In the genomic region with DNA sequence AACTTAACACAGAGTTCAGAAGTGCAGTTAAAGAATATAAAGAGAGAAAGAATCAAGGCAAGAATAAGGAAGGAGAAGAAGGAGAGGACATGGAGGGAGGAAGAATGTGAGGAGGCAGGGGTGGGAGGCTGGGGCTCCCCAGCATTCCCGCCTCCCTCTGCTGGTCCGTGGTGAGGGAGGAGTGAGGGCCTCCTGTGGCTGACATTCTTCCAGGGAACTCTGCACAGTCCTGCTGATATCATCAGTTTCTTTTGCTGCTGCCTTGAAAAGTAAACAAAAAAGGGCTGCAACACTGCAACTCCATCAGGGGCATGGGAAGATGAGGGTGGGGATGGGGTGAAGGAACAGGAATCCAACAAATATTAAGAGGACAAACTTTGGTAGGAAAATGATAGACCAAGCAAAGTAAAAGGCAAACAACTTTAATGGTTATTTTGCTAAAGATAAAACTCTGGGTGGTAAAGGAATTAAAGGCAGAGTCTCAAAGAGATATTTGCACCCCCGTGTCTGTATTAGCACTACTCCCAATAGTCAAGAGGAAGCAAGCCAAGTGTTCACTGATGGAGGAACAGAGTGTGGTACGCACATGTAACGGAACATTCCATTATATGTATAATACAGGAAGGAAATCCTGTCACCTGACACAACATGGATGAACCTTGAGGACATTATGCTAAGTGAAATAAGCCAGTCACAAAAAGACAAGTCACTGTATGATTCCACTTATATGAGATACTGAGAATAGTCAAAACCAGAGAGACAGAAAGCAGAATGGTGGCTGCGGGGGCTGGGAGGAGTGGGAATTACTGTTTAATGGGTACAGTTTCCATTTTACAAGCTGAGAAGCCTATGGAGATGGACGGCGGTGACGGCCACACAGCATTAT, we compare ENCODE assay signal across 9 cellular contexts. TPM values are rescaled to one million over a fixed set of nuclear protein-coding genes. Genes with fewer than 3 reads are reported as not detected.
DNase-seq lines count a peak whose midpoint lies in the region; ATAC-seq and TF ChIP-seq lines count a peak whose summit lies in the region.
"Had no signal": no experiment of that assay in that cellular context is flagged by ENCODE, and none has a peak within 500 bp of the region (broad histone marks: within the 10 kb centered on the region; RNA-seq: fewer than 3 reads in every experiment).

No MANE protein-coding gene starts in this region.

- H3K27me3 ChIP-seq in breast epithelium: no peaks in the 10 kb centered on the region
- H3K27me3 ChIP-seq: uterus had no signal

- CTCF ChIA-PET in MCF 10A (lab: Yijun Ruan, JAX): no interaction called here

- no peaks in the 10 kb centered on the region for H3K9me3 ChIP-seq in breast epithelium
- H3K9me3 ChIP-seq in mucosa of descending colon: no peaks in the 10 kb centered on the region
- H3K9me3 ChIP-seq: uterus had no signal

- DNase-seq in MCF 10A (ENCODE audit: unreplicated experiment) (no peak), breast epithelium (ENCODE audit: low spot score in 2 of 2) (no peak), fibroblast of the conjunctiva (ENCODE audit: low read depth) (peak; percentile 6), mucosa of descending colon (no peak), NOMO-1 (lab: John Stamatoyannopoulos, UW; ENCODE audit: unreplicated experiment in 2 of 2) (no peak)
- DNase-seq in stimulated activated CD4-positive, alpha-beta T cell treated with anti-CD3 and anti-CD28 coated beads, Interleukin-4, amount 100 ng/mL, for 24 hours: peak; percentile 46
- DNase-seq: uterus had no signal

- no peaks in the 10 kb centered on the region for H3K36me3 ChIP-seq in breast epithelium
- no peaks in the 10 kb centered on the region for H3K36me3 ChIP-seq in mucosa of descending colon (ENCODE audit: low read depth)
- H3K36me3 ChIP-seq: uterus had no signal

- TSS peak; percentile 74 for BruUV-seq in MCF 10A (replicated peaks; lab: Mats Ljungman, UMichigan)

- no peak overlapping the region for H3K4me3 ChIP-seq in breast epithelium
- no peak overlapping the region for H3K4me3 ChIP-seq in mucosa of descending colon
- H3K4me3 ChIP-seq: uterus had no signal

- H3K27me3 Mint-ChIP-seq in MCF 10A (ENCODE audit: insufficient read depth, unreplicated experiment): no peaks in the 10 kb centered on the region

- H3K4me3 Mint-ChIP-seq in MCF 10A (ENCODE audit: unreplicated experiment): no peak overlapping the region

- TF ChIP-seq CTCF in MCF 10A (IDR thresholded peaks at IDR 0.05; ENCODE audit: unreplicated experiment): no peak
- no peak for TF ChIP-seq CTCF in breast epithelium (IDR thresholded peaks at IDR 0.05)
- TF ChIP-seq CTCF in VCaP (conservative IDR thresholded peaks at IDR 0.05): no peak
- TF ChIP-seq CTCF in mucosa of descending colon (IDR thresholded peaks at IDR 0.05): no peak

- H3K27ac ChIP-seq in breast epithelium: no peak overlapping the region
- H3K27ac ChIP-seq in VCaP: peak overlapping the region; percentile 96
- H3K27ac ChIP-seq: uterus had no signal

- peaks cover 34% of the 10 kb centered on the region for H3K36me3 Mint-ChIP-seq in MCF 10A (ENCODE audit: insufficient read depth, unreplicated experiment)

- H3K27ac Mint-ChIP-seq in MCF 10A (ENCODE audit: low read depth, unreplicated experiment): no peak overlapping the region

- peaks cover 14% of the 10 kb centered on the region for H3K4me1 Mint-ChIP-seq in MCF 10A (ENCODE audit: insufficient read depth, unreplicated experiment)

- no peaks in the 10 kb centered on the region for H3K9me3 Mint-ChIP-seq in MCF 10A (ENCODE audit: unreplicated experiment)

- H3K4me1 ChIP-seq in breast epithelium: no peaks in the 10 kb centered on the region
- peaks cover 10% of the 10 kb centered on the region for H3K4me1 ChIP-seq in mucosa of descending colon (ENCODE audit: low read depth)
- H3K4me1 ChIP-seq: uterus had no signal

- TF ChIP-seq POLR2A in breast epithelium (IDR thresholded peaks at IDR 0.05): no peak

- no peak for ATAC-seq in mucosa of descending colon
- ATAC-seq in GM21825 (IDR thresholded peaks at IDR 0.05; ENCODE audit: unreplicated experiment): no peak

- POLR2A ChIA-PET in MCF 10A (lab: Yijun Ruan, JAX): interaction anchor here (0.7 kb wide), 1 partner anchor 134 kb away, joined by 3 read pairs; no protein-coding TSS in a partner anchor

- intact Hi-C loops in MCF 10A (cut with micrococcal nuclease) (no loop called here), breast epithelium (cut with DNase I; ENCODE audit: low total_unique reads) (no loop called here), mucosa of descending colon (cut with DNase I, micrococcal nuclease) (no loop called here)

RNA-seq across cellular contexts. Expression of gene SPOCK2, which starts 8.0 kb away (rescaled TPM):
- total RNA-seq in MCF 10A (2022): 1.2 and 1.3 TPM in 2 replicates
- 1 to 10 TPM; 3.9 to 4.5 (median 4.1) TPM for total RNA-seq in breast epithelium
- total RNA-seq in mucosa of descending colon: 10 to 100 TPM in 1 of 3 donors, 1 to 10 TPM in 2; 3.1 to 12.3 (median 7.4) TPM

Comparison
In these comparisons a context has a peak if more than half of its experiments do, and no peak if none do; other contexts are left out.
1. DNase-seq: peak in fibroblast of the conjunctiva (single experiment) and stimulated activated CD4-positive, alpha-beta T cell treated with anti-CD3 and anti-CD28 coated beads, Interleukin-4, amount 100 ng/mL, for 24 hours (single experiment); none in MCF 10A (single experiment), breast epithelium (0 of 2), mucosa of descending colon (0 of 3) and NOMO-1 (0 of 2).